ENCODE assay signal across 29 cellular contexts in the genomic region with DNA sequence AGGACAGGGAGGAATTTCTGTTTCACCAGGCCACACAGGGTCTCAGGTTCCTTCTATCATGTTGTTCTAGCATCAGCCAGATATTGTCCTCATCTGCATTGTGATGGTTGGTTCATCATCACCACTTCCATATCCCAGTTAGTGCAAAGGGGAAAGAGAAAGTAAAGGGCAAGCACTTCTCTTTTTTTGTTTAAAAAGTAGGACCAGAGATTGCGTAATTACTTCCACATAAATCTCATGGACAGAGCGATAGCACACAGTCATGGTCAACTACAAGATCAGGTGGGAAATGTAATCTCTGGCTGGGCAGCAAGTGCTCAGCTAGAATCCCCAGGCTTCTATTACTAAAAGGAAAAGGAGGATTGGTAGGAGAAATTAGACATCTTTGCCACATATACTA.
DNase-seq lines count a peak whose midpoint lies in the region; ATAC-seq, FAIRE-seq and TF ChIP-seq lines count a peak whose summit lies in the region.
"Had no signal": no experiment of that assay in that cellular context is flagged by ENCODE, and none has a peak within 500 bp of the region (broad histone marks: within the 10 kb centered on the region; RNA-seq: fewer than 3 reads in every experiment).

No MANE protein-coding gene starts in this region.

- in situ Hi-C loops in K562 (cut with MboI), result no loop called here
- in situ Hi-C loops in ACHN (cut with HindIII; ENCODE audit: low pct_ligation_motif_present, low pct_unique_long_range_greater_than_20kb, low sequenced_read_pairs), result no loop called here
- in situ Hi-C loops in G401 (cut with HindIII; ENCODE audit: low sequenced_read_pairs), result no loop called here

- no peaks in the 10 kb centered on the region for H3K9me1 ChIP-seq in K562 (ENCODE audit: control insufficient read depth, insufficient read depth, low read length)

- no peak for TF ChIP-seq RAD21 in K562 (CRISPR knock-in tag; conservative IDR thresholded peaks at IDR 0.05 in 1 of 2, IDR thresholded peaks at IDR 0.05 in 1 of 2)

- no peaks in the 10 kb centered on the region for H3K79me2 ChIP-seq in K562 (ENCODE audit: control insufficient read depth, insufficient read depth, low read length)
- no peaks in the 10 kb centered on the region for H3K79me2 ChIP-seq in Karpas-422 (ENCODE audit: low read length)

- peak; percentile 45 for ATAC-seq in K562
- ATAC-seq: activated CD4-positive, alpha-beta T cell treated with anti-CD3 and anti-CD28 coated beads for 36 hours; GM23338; left cardiac atrium; mucosa of descending colon; natural killer cell; Right ventricle myocardium inferior had no signal

- TF ChIP-seq POLR2A in K562 (conservative IDR thresholded peaks at IDR 0.05), result no peak

- no peaks in the 10 kb centered on the region for H3K9me2 ChIP-seq in Karpas-422 (replicated peaks; ENCODE audit: insufficient read depth, low read length)

- H3K4me1 ChIP-seq in K562 (replicated peaks in 1 of 2; ENCODE audit: control insufficient read depth in 2 of 2, insufficient read depth in 2 of 2, low read length in 2 of 2) (no peaks in the 10 kb centered on the region), Karpas-422 (ENCODE audit: low read length) (no peaks in the 10 kb centered on the region)
- H3K4me1 ChIP-seq: colonic mucosa had no signal

- no peak overlapping the region for H3K4me3 ChIP-seq in K562
- no peak overlapping the region for H3K4me3 ChIP-seq in Karpas-422 (ENCODE audit: low read length)
- H3K4me3 ChIP-seq: colonic mucosa, GM23338, mucosa of descending colon, PC-9, skin epidermis had no signal

- CTCF ChIA-PET in K562 (lab: Yijun Ruan, JAX; ENCODE audit: low intra/inter-chr PET ratio), result no interaction called here

- H4K20me1 ChIP-seq in K562 (replicated peaks; ENCODE audit: control insufficient read depth, insufficient read depth, low read length), result no peaks in the 10 kb centered on the region
- no peaks in the 10 kb centered on the region for H4K20me1 ChIP-seq in Karpas-422 (ENCODE audit: insufficient read depth, low read depth, low read length)

- TF ChIP-seq EP300 in K562 (IDR thresholded peaks at IDR 0.05; ENCODE audit: low read length), result no peak

- H3K9ac ChIP-seq in K562 (ENCODE audit: insufficient read depth in 1 of 2, low read depth in 2 of 2, low read length in 2 of 2), result no peak overlapping the region
- H3K9ac ChIP-seq in Karpas-422 (ENCODE audit: low read length), result no peak overlapping the region

- intact Hi-C loops in K562 (cut with micrococcal nuclease), result no loop called here

- H2AFZ ChIP-seq in K562 (ENCODE audit: low read depth, low read length), result no peak overlapping the region
- H2AFZ ChIP-seq in Karpas-422 (ENCODE audit: low read length), result no peak overlapping the region
- H2AFZ ChIP-seq: GM23338, PC-9 had no signal

- FAIRE-seq in K562 (lab: Jason Lieb, UNC), result no peak
- FAIRE-seq: astrocyte had no signal

- 5% methylated on average over 2 of the region's 2 CpGs for WGBS in K562 (ENCODE audit: insufficient coverage, low coverage, missing lambda C conversion rate)

- POLR2A ChIA-PET in K562 (lab: Yijun Ruan, JAX), result no interaction called here

- peaks cover 0 to 4% of the 10 kb centered on the region in 2 experiments; a peak in 2 of 5 replicates for H3K27me3 ChIP-seq in K562 (ENCODE audit: control insufficient read depth in 2 of 2, insufficient read depth in 2 of 2, low read length in 2 of 2)
- no peaks in the 10 kb centered on the region for H3K27me3 ChIP-seq in Karpas-422 (ENCODE audit: low read length)
- H3K27me3 ChIP-seq: colonic mucosa had no signal

- no peaks in the 10 kb centered on the region for H3K36me3 ChIP-seq in K562 (ENCODE audit: control insufficient read depth, insufficient read depth, low read length)
- H3K36me3 ChIP-seq in Karpas-422 (ENCODE audit: insufficient read depth, low read length), result no peaks in the 10 kb centered on the region
- H3K36me3 ChIP-seq: colonic mucosa had no signal

- no TSS peak for BruUV-seq in K562 (replicated peaks; lab: Mats Ljungman, UMichigan)

- DNase-seq in M059J (ENCODE audit: low read depth), result peak; percentile 1
- peak; percentile 86 for DNase-seq in NOMO-1 treated with DMSO at 0.1 percent for 48 hours (lab: John Stamatoyannopoulos, UW; ENCODE audit: unreplicated experiment)
- peak in 1 of 4 experiments; percentile 3 for DNase-seq in K562 (ENCODE audit: extremely low read depth in 1 of 4, low spot score in 3 of 4)
- DNase-seq in renal cortical epithelial cell (ENCODE audit: low read depth), result peak; percentile 40
- no peak for DNase-seq in ACHN
- DNase-seq in G401 (ENCODE audit: low spot score), result no peak
- DNase-seq in DMS114 treated with DMSO at 0.1 percent for 48 hours (lab: John Stamatoyannopoulos, UW; ENCODE audit: unreplicated experiment), result no peak
- DNase-seq in Karpas-422, result no peak
- DNase-seq: activated CD4-positive, alpha-beta T cell treated with anti-CD3 and anti-CD28 coated beads for 36 hours; activated effector memory CD4-positive, alpha-beta T cell treated with Interleukin-2 at 50 U/mL for 16 hours; activated naive CD8-positive, alpha-beta T cell treated with anti-CD3 and anti-CD28 coated beads for 36 hours; colonic mucosa; DMS79 treated with DMSO at 0.1 percent for 48 hours; effector CD8-positive, alpha-beta T cell; GF-D8; HFFc6; hypothalamus; left cardiac atrium; mucosa of descending colon; natural killer cell; NCI-H1048; NCI-H1694; occipital lobe; PC-9; stimulated activated naive CD4-positive, alpha-beta T cell had no signal

- H3K27ac ChIP-seq in K562 (ENCODE audit: extremely low read depth, low read depth, low read length), result no peak overlapping the region
- no peak overlapping the region for H3K27ac ChIP-seq in Karpas-422 (ENCODE audit: low read length)
- H3K27ac ChIP-seq: colonic mucosa, PC-9, skin epidermis had no signal

- H3K9me3 ChIP-seq in K562 (replicated peaks; ENCODE audit: control insufficient read depth, insufficient read depth, low read depth, low read length) (no peaks in the 10 kb centered on the region), Karpas-422 (ENCODE audit: low read length) (peaks cover 3% of the 10 kb centered on the region)
- H3K9me3 ChIP-seq: colonic mucosa, mucosa of descending colon had no signal

- no peak overlapping the region for H3K4me2 ChIP-seq in K562 (ENCODE audit: insufficient read depth, low read length)
- no peak overlapping the region for H3K4me2 ChIP-seq in Karpas-422 (ENCODE audit: low read depth, low read length, poor library complexity, severe bottlenecking)
- H3K4me2 ChIP-seq: GM23338, PC-9 had no signal

- no peak for TF ChIP-seq CTCF in K562 (IDR thresholded peaks at IDR 0.05 in 2 of 3, conservative IDR thresholded peaks at IDR 0.05 in 1 of 3; ENCODE audit: insufficient read depth in 2 of 3, low read depth in 1 of 3, low read length in 3 of 3)

TF ChIP-seq in K562, 482 proteins besides CTCF, POLR2A, EP300 and RAD21 (continues in another document):
- TF ChIP-seq, protein P1, sequence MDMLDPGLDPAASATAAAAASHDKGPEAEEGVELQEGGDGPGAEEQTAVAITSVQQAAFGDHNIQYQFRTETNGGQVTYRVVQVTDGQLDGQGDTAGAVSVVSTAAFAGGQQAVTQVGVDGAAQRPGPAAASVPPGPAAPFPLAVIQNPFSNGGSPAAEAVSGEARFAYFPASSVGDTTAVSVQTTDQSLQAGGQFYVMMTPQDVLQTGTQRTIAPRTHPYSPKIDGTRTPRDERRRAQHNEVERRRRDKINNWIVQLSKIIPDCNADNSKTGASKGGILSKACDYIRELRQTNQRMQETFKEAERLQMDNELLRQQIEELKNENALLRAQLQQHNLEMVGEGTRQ (CRISPR knock-in tag; IDR thresholded peaks at IDR 0.05), result no peak
- peak; percentile 59; the same call in 1 of the 2 replicates for TF ChIP-seq CEBPG (CRISPR knock-in tag; IDR thresholded peaks at IDR 0.05)
- TF ChIP-seq CEBPG (tag; conservative IDR thresholded peaks at IDR 0.05 in 1 of 2, IDR thresholded peaks at IDR 0.05 in 1 of 2), result peak; percentile 94 to 100
- 0 out of 2 replicates have a peak, but pooled peaks have one; percentile 22 for TF ChIP-seq JUND (IDR thresholded peaks at IDR 0.05; ENCODE audit: borderline replicate concordance, low read depth, low read length)
- TF ChIP-seq JUND (tag; IDR thresholded peaks at IDR 0.05; ENCODE audit: borderline replicate concordance, low read depth, low read length), result peak; percentile 40; the same call in 1 of the 3 replicates
- TF ChIP-seq MTF1 (CRISPR knock-in tag; IDR thresholded peaks at IDR 0.05; ENCODE audit: borderline replicate concordance), result no peak
- TF ChIP-seq, protein P2, sequence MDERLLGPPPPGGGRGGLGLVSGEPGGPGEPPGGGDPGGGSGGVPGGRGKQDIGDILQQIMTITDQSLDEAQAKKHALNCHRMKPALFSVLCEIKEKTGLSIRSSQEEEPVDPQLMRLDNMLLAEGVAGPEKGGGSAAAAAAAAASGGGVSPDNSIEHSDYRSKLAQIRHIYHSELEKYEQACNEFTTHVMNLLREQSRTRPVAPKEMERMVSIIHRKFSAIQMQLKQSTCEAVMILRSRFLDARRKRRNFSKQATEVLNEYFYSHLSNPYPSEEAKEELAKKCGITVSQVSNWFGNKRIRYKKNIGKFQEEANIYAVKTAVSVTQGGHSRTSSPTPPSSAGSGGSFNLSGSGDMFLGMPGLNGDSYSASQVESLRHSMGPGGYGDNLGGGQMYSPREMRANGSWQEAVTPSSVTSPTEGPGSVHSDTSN (CRISPR knock-in tag; IDR thresholded peaks at IDR 0.05; ENCODE audit: low read depth), result peak; percentile 53; the same call in 1 of the 2 replicates
- TF ChIP-seq, protein P2 (tag; conservative IDR thresholded peaks at IDR 0.05; ENCODE audit: low read depth), result peak; percentile 97
- peak; percentile 96 for TF ChIP-seq MEIS2 (IDR thresholded peaks at IDR 0.05; ENCODE audit: partially characterized antibody)
- TF ChIP-seq, protein P3, sequence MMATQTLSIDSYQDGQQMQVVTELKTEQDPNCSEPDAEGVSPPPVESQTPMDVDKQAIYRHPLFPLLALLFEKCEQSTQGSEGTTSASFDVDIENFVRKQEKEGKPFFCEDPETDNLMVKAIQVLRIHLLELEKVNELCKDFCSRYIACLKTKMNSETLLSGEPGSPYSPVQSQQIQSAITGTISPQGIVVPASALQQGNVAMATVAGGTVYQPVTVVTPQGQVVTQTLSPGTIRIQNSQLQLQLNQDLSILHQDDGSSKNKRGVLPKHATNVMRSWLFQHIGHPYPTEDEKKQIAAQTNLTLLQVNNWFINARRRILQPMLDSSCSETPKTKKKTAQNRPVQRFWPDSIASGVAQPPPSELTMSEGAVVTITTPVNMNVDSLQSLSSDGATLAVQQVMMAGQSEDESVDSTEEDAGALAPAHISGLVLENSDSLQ (IDR thresholded peaks at IDR 0.05), result peak; percentile 78

Comparison
In these comparisons a context has a peak if more than half of its experiments do, and no peak if none do; other contexts are left out.
1. DNase-seq: peak in M059J (single experiment), NOMO-1 treated with DMSO at 0.1 percent for 48 hours (single experiment) and renal cortical epithelial cell (single experiment); none in ACHN (single experiment), G401 (single experiment), DMS114 treated with DMSO at 0.1 percent for 48 hours (single experiment) and Karpas-422 (single experiment).